In genomic region chr3:107824822-107825371, GRCh38 we compare ENCODE assay signal across 20 cellular contexts.
A peak's percentile ranks its signal among the peaks of the same experiment; 100 is the strongest.
DNase-seq lines count a peak whose midpoint lies in the region; ATAC-seq and TF ChIP-seq lines count a peak whose summit lies in the region.
"Had no signal": no experiment of that assay in that cellular context is flagged by ENCODE, and none has a peak within 500 bp of the region (broad histone marks: within the 10 kb centered on the region; RNA-seq: fewer than 3 reads in every experiment).

No MANE protein-coding gene starts in this region.

- H3K4me1 ChIP-seq in lower lobe of right lung, result no peaks in the 10 kb centered on the region
- no peaks in the 10 kb centered on the region for H3K4me1 ChIP-seq in esophagus squamous epithelium
- H3K4me1 ChIP-seq: HAP-1 had no signal

- no peaks in the 10 kb centered on the region for H3K9me3 ChIP-seq in lower lobe of right lung
- no peaks in the 10 kb centered on the region for H3K9me3 ChIP-seq in esophagus squamous epithelium
- H3K9me3 ChIP-seq: HAP-1, MG63, SJCRH30 had no signal

- H3K27me3 ChIP-seq in lower lobe of right lung (ENCODE audit: low read depth) (peaks cover 2% of the 10 kb centered on the region), esophagus squamous epithelium (no peaks in the 10 kb centered on the region)
- H3K27me3 ChIP-seq: MG63, SJCRH30 had no signal

- 71 to 78% methylated on average over 4 of the region's 4 CpGs for WGBS in esophagus squamous epithelium, 2 donors

- H3K27ac ChIP-seq in VCaP (peak overlapping the region; percentile 85), lower lobe of right lung (no peak overlapping the region), esophagus squamous epithelium (no peak overlapping the region)
- H3K27ac ChIP-seq: GM23248, RWPE1, SJCRH30 had no signal

- DNase-seq in NCI-H2171 treated with DMSO at 0.1 percent for 48 hours (lab: John Stamatoyannopoulos, UW) (peak; percentile 41), NCI-H2171 (lab: John Stamatoyannopoulos, UW) (no peak), DMS79 (lab: John Stamatoyannopoulos, UW) (peak; percentile 80), lower lobe of right lung (no peak), midbrain (lab: John Stamatoyannopoulos, UW) (no peak), esophagus squamous epithelium (lab: John Stamatoyannopoulos, UW) (no peak)
- DNase-seq: C1 segment of cervical spinal cord, GDM1, GM23248, IMR-90, MG63, NCI-H2029, NCI-H510A, NCI-H774, PC-3, SJCRH30 had no signal

- no peak for TF ChIP-seq POLR2A in esophagus squamous epithelium (IDR thresholded peaks at IDR 0.05)

- peak; percentile 55 to 89 for ATAC-seq in lower lobe of right lung
- ATAC-seq in HG03108 (IDR thresholded peaks at IDR 0.05; ENCODE audit: unreplicated experiment), result no peak

- no peaks in the 10 kb centered on the region for H3K36me3 ChIP-seq in lower lobe of right lung
- no peaks in the 10 kb centered on the region for H3K36me3 ChIP-seq in esophagus squamous epithelium
- H3K36me3 ChIP-seq: HAP-1, MG63, SJCRH30 had no signal

- H3K4me3 ChIP-seq in lower lobe of right lung (no peak overlapping the region), esophagus squamous epithelium (no peak overlapping the region)
- H3K4me3 ChIP-seq: GM23248, HAP-1, MG63, SJCRH30 had no signal

- no peak for TF ChIP-seq CTCF in VCaP (conservative IDR thresholded peaks at IDR 0.05)
- no peak for TF ChIP-seq CTCF in lower lobe of right lung (IDR thresholded peaks at IDR 0.05)
- no peak for TF ChIP-seq CTCF in esophagus squamous epithelium (IDR thresholded peaks at IDR 0.05)

- intact Hi-C loops in lower lobe of right lung (cut with DNase I), result no loop called here
- intact Hi-C loops in esophagus squamous epithelium (cut with DNase I), result no loop called here

Comparison
In these comparisons a context has a peak if more than half of its experiments do, and no peak if none do; other contexts are left out.
1. DNase-seq: peak in NCI-H2171 treated with DMSO at 0.1 percent for 48 hours (single experiment) and DMS79 (single experiment); none in NCI-H2171 (single experiment), lower lobe of right lung (single experiment), midbrain (single experiment) and esophagus squamous epithelium (single experiment).